In the genomic region with DNA sequence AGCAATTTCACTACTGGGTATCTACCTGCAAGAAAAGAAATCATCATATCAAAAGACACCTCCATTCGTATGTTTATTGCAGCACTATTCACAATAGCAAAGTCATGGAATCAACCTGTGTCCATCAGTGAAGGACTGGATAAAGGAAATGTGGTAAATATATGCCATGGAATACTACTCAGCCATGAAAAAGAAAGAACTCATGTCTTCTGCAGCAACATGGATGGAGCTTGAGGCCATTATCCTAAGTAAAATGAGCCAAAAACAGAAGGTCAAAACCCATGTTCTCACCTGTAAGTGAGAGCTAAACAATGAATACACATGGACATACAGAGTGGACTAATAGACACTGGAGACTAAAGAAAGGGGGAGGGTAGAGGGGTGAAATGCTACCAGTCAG, we compare ENCODE assay signal across 10 cellular contexts.
"Had no signal": no experiment of that assay in that cellular context is flagged by ENCODE, and none has a peak within 500 bp of the region (broad histone marks: within the 10 kb centered on the region; RNA-seq: fewer than 3 reads in every experiment).

No MANE protein-coding gene starts in this region.

- H3K4me1 ChIP-seq: HAP-1 had no signal

- DNase-seq: GM23248, GOT3, H7, H9, HCEC 1CT, HFFc6 had no signal

- H3K36me3 ChIP-seq: HAP-1 had no signal

- H3K4me2 ChIP-seq: GM23338 had no signal

- H3K9ac ChIP-seq: GM23248 had no signal

- FAIRE-seq: H54 had no signal

- H3K4me3 ChIP-seq: GM23248, GM23338, HAP-1 had no signal

- H3K27ac ChIP-seq: GM23248 had no signal

- ATAC-seq: GM23338, HCT116 had no signal

- H2AFZ ChIP-seq: GM23248, GM23338 had no signal

- H3K9me3 ChIP-seq: HAP-1 had no signal
